ENCODE assay signal across 8 cellular contexts in genomic region chr10:53075469-53075868, GRCh38.
"Had no signal": no experiment of that assay in that cellular context is flagged by ENCODE, and none has a peak within 500 bp of the region (broad histone marks: within the 10 kb centered on the region; RNA-seq: fewer than 3 reads in every experiment).

No MANE protein-coding gene starts in this region.

- H3K27ac Mint-ChIP-seq: GM23338, HFFc6, IgD-negative memory B cell had no signal

- H3K9me3 ChIP-seq: HAP-1 had no signal

- H3K4me3 ChIP-seq: GM23338, HAP-1 had no signal

- DNase-seq: H7, HFFc6, KG1 had no signal

- H3K36me3 Mint-ChIP-seq: IgD-negative memory B cell had no signal

- H3K27me3 Mint-ChIP-seq: IgD-negative memory B cell had no signal

- H3K9me3 Mint-ChIP-seq: GM23338 had no signal

- H3K4me1 ChIP-seq: HAP-1 had no signal

- H3K27ac ChIP-seq: HL-60 had no signal

- H3K4me3 Mint-ChIP-seq: GM23338, HFFc6, IgD-negative memory B cell had no signal

- ATAC-seq: GM23338, HCT116 had no signal

- H3K4me1 Mint-ChIP-seq: GM23338, IgD-negative memory B cell had no signal

- H3K36me3 ChIP-seq: HAP-1 had no signal

- H2AFZ ChIP-seq: GM23338 had no signal

- H3K4me2 ChIP-seq: GM23338 had no signal
